ENCODE assay signal across 8 cellular contexts in the genomic region with DNA sequence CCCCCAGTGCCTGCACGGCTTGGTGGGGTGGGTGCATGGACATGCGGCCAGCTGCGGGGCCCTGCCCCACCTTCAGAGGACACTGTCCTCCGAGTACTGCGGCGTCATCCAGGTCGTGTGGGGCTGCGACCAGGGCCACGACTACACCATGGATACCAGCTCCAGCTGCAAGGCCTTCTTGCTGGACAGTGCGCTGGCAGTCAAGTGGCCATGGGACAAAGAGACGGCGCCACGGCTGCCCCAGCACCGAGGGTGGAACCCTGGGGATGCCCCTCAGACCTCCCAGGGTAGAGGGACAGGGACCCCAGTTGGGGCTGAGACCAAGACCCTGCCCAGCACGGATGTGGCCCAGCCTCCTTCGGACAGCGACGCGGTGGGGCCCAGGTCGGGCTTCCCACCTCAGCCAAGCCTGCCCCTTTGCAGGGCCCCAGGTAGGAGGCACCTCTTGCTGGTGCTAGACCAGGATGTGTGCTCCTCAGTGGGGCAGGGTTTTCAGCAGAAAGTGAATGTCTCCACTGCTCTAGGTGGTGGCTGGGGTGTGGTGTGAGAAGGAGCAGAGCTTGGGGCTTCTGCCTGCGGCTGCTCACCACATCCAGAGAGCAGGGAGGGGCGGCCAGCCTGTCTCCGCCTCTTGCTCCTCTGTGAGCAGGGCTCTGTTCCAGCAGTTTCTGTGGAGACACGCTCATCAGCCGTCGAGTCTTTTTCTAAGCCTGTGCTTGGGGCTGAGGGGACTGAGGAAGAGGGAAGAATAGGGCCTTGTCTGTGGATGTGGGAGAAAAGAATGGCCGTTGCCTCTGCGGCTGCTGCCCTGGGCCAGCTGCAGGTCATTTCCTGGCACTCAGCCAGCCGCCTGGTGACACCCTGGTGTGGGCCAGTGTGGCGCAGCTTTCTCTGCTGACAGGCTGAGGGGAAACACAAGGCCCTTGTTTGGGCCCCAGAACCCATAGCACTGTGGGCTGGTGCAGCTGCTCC. TPM values are rescaled to one million over a fixed set of nuclear protein-coding genes. Genes with fewer than 3 reads are reported as not detected.
DNase-seq lines count a peak whose midpoint lies in the region; ATAC-seq and TF ChIP-seq lines count a peak whose summit lies in the region.

No MANE protein-coding gene starts in this region.

- H3K4me1 ChIP-seq in esophagus (ENCODE audit: control insufficient read depth in 2 of 2, insufficient read depth in 2 of 2, low read length in 1 of 2) (peaks cover 9 to 23% of the 10 kb centered on the region in 2 donors), foreskin keratinocyte (peaks cover 5% of the 10 kb centered on the region)

- intact Hi-C loops in sciatic nerve (cut with DNase I) = no loop called here

- H3K27ac ChIP-seq in esophagus (ENCODE audit: low read depth in 2 of 2, low read length in 1 of 2) (peak overlapping the region; percentile 95 to 99), foreskin keratinocyte (no peak overlapping the region)

- TF ChIP-seq EP300 in Ishikawa (IDR thresholded peaks at IDR 0.05; ENCODE audit: borderline replicate concordance) = no peak

- peaks cover 0 to 2% of the 10 kb centered on the region in 2 donors for H3K9me3 ChIP-seq in esophagus (ENCODE audit: control insufficient read depth in 2 of 2, insufficient read depth in 1 of 2, low read depth in 1 of 2, low read length in 1 of 2)

- peaks cover 2 to 21% of the 10 kb centered on the region in 2 donors for H3K36me3 ChIP-seq in esophagus (ENCODE audit: control insufficient read depth in 2 of 2, insufficient read depth in 2 of 2, low read length in 1 of 2)

- TF ChIP-seq CTCF in foreskin keratinocyte (conservative IDR thresholded peaks at IDR 0.05) = no peak

- WGBS in esophagus, 2 donors = 60 to 63% methylated on average over 30 of the region's 30 CpGs

- DNase-seq in activated T-cell treated with anti-CD3 and anti-CD28 coated beads for 48 hours (ENCODE audit: low read depth) (peak; percentile 64), sciatic nerve (ENCODE audit: low spot score) (peak; percentile 92), NCI-H2171 (lab: John Stamatoyannopoulos, UW) (no peak), DMS153 (lab: John Stamatoyannopoulos, UW) (no peak), NOMO-1 treated with dmso at 0.1 percent for 144 hours (lab: John Stamatoyannopoulos, UW; ENCODE audit: unreplicated experiment) (no peak), foreskin keratinocyte (no peak)

- no peak for TF ChIP-seq RAD21 in Ishikawa (IDR thresholded peaks at IDR 0.05; ENCODE audit: low read depth)

- ATAC-seq in sciatic nerve (peak; percentile 57), foreskin keratinocyte (no peak)

- peak overlapping the region; percentile 73 to 85 for H3K4me3 ChIP-seq in esophagus (ENCODE audit: low read depth in 1 of 2, low read length in 2 of 2)

- H3K27me3 ChIP-seq in esophagus (ENCODE audit: control insufficient read depth in 1 of 2, insufficient read depth in 2 of 2, low read length in 2 of 2) (no peaks in the 10 kb centered on the region), foreskin keratinocyte (no peaks in the 10 kb centered on the region)

TF ChIP-seq in Ishikawa, 13 proteins besides CTCF, POLR2A, EP300 and RAD21:
- TF ChIP-seq, protein P1, sequence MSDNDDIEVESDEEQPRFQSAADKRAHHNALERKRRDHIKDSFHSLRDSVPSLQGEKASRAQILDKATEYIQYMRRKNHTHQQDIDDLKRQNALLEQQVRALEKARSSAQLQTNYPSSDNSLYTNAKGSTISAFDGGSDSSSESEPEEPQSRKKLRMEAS (IDR thresholded peaks at IDR 0.05) = no peak
- peak; percentile 48; the same call in 1 of the 2 replicates for TF ChIP-seq NFIC (IDR thresholded peaks at IDR 0.05)

RNA-seq across cellular contexts. Expression of a gene that starts 2.2 kb away (rescaled TPM):
- polyA plus RNA-seq in esophagus = 10 to 100 TPM; 23.2 to 42.3 TPM
- total RNA-seq in sciatic nerve = 39.8 TPM
- 11.1 and 11.6 TPM in 2 replicates for total RNA-seq in foreskin keratinocyte
- 8.0 and 8.1 TPM in 2 replicates for polyA plus RNA-seq in foreskin keratinocyte

RNA-seq across cellular contexts. Expression of a gene that starts 2.9 kb away (rescaled TPM):
- polyA plus RNA-seq in esophagus (10 to 100 TPM; 26.4 to 37.5 TPM), foreskin keratinocyte (4.5 and 4.9 TPM in 2 replicates)
- total RNA-seq in sciatic nerve (14.2 TPM), foreskin keratinocyte (3.9 and 5.0 TPM in 2 replicates)

RNA-seq across cellular contexts. Expression of a gene that starts 22.1 kb away (rescaled TPM):
- polyA plus RNA-seq in esophagus (1 to 10 TPM; 4.8 to 6.5 TPM), foreskin keratinocyte (5.7 and 6.1 TPM in 2 replicates)
- total RNA-seq in sciatic nerve (10.6 TPM), foreskin keratinocyte (5.4 and 5.6 TPM in 2 replicates)

RNA-seq across cellular contexts. Expression of a gene that starts 37.1 kb away (rescaled TPM):
- polyA plus RNA-seq in esophagus (10 to 100 TPM; 49.2 to 88.8 TPM), foreskin keratinocyte (55.7 and 73.2 TPM in 2 replicates)
- total RNA-seq in sciatic nerve (58.8 TPM), foreskin keratinocyte (46.7 and 55.5 TPM in 2 replicates)

Comparison
In these comparisons a context has a peak if more than half of its experiments do, and no peak if none do; other contexts are left out.
1. DNase-seq: peak in activated T-cell treated with anti-CD3 and anti-CD28 coated beads for 48 hours (single experiment) and sciatic nerve (single experiment); none in NCI-H2171 (single experiment), DMS153 (single experiment), NOMO-1 treated with dmso at 0.1 percent for 144 hours (single experiment) and foreskin keratinocyte (0 of 2).